In the genomic region with DNA sequence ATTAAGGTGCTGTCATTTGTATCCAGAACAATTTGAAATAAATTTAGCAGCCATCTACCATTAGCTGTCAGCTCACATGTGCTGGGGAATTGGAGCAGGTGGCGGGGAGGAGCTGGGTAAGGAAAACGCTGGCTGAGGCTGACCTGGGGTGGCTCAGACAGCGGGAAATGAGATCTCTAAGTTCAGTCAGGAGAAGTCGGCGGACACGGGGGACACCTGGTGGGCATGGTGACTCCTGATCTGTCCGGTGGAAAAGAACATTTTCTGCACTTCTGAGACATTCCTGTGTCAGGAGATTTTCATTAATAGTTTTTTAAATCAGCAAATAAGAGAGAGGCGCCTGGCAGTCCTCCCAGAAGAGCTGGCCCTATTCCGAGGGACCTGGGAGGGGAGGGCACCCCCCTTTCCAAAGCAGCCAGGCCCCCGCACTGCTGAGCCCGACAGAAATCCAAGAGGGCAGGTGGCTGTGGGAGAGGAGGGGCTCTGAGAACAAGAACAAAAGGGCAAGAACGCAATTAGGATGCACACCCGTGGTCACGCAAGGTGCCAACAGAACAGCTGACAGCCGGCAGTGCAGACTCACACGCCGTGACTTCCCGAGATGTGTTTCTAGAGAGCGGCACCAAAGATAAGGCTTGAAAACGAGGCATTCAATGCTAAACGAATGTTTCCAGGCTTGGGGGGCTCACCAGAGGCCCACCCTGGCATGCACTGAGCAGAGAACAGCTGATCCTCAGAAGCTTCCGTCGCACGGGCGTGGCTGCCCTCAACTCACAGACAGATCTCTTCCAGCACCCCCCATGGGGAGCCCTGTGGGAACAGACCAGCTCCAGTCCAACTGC, we compare ENCODE assay signal across 10 cellular contexts.
DNase-seq lines count a peak whose midpoint lies in the region; ATAC-seq and TF ChIP-seq lines count a peak whose summit lies in the region.
"Had no signal": no experiment of that assay in that cellular context is flagged by ENCODE, and none has a peak within 500 bp of the region (broad histone marks: within the 10 kb centered on the region; RNA-seq: fewer than 3 reads in every experiment).

No MANE protein-coding gene starts in this region.

- no peaks in the 10 kb centered on the region for H3K27me3 Mint-ChIP-seq in nephron progenitor cell (ENCODE audit: low read depth, poor library complexity)

- H3K4me1 Mint-ChIP-seq in nephron progenitor cell: peaks cover 11% of the 10 kb centered on the region

- ATAC-seq in HG03520 (IDR thresholded peaks at IDR 0.05; ENCODE audit: unreplicated experiment) (no peak), GM18520 (IDR thresholded peaks at IDR 0.05; ENCODE audit: unreplicated experiment) (no peak)

- peaks cover 80% of the 10 kb centered on the region for H3K36me3 Mint-ChIP-seq in nephron progenitor cell (ENCODE audit: low read depth)

- no peak overlapping the region for H3K4me3 Mint-ChIP-seq in nephron progenitor cell

- H3K27ac Mint-ChIP-seq in nephron progenitor cell: peak overlapping the region; percentile 95

- no peak for TF ChIP-seq CTCF in nephron progenitor cell (IDR thresholded peaks at IDR 0.05)

- DNase-seq in Ammon's horn (ENCODE audit: low spot score) (peak; percentile 67), NCI-H187 treated with DMSO at 0.1 percent for 48 hours (lab: John Stamatoyannopoulos, UW) (peak; percentile 36), ecto neural progenitor cell (ENCODE audit: low spot score) (peak; percentile 40), nephron progenitor cell (no peak), SW480 (ENCODE audit: low spot score) (no peak), GF-D8 (lab: John Stamatoyannopoulos, UW) (no peak)
- DNase-seq: AML-193, SHP77 treated with DMSO at 0.1 percent for 48 hours had no signal

- peaks cover 48% of the 10 kb centered on the region for H3K9me3 Mint-ChIP-seq in nephron progenitor cell

Comparison
In these comparisons a context has a peak if more than half of its experiments do, and no peak if none do; other contexts are left out.
1. DNase-seq: peak in Ammon's horn (single experiment), NCI-H187 treated with DMSO at 0.1 percent for 48 hours (single experiment) and ecto neural progenitor cell (single experiment); none in nephron progenitor cell (single experiment), SW480 (single experiment) and GF-D8 (single experiment).